ENCODE assay signal across 10 cellular contexts in the genomic region with DNA sequence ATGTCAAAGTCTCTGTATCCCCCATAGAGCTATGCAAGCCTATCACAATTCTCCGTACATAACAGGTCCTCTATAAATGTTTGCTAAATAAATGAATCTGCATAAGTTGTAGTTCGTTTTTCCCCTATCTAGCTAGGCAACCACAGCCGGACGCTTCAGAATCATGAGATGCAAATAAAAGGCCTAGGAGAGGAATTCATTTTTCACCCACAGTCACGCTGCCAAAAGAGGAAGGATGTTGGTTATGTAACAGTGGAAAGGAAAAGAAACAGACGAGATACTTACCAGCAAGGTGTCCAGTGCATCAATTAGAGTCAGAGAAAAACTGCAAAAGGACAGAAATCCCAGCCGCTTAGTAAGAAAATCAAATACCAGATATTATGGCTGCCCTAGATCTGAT. TPM values are rescaled to one million over a fixed set of nuclear protein-coding genes. Genes with fewer than 3 reads are reported as not detected.
DNase-seq lines count a peak whose midpoint lies in the region; ATAC-seq lines count a peak whose summit lies in the region.
"Had no signal": no experiment of that assay in that cellular context is flagged by ENCODE, and none has a peak within 500 bp of the region (broad histone marks: within the 10 kb centered on the region; RNA-seq: fewer than 3 reads in every experiment).

No MANE protein-coding gene starts in this region.

- H3K9me3 Mint-ChIP-seq in natural killer cell treated with Interleukin-12 subunit alpha and Interleukin-12 subunit beta and Interleukin-15 and Interleukin-18, amount 100 ng/mL, for 72 hours = no peaks in the 10 kb centered on the region

- H3K27ac Mint-ChIP-seq in natural killer cell treated with Interleukin-12 subunit alpha and Interleukin-12 subunit beta and Interleukin-15 and Interleukin-18, amount 100 ng/mL, for 72 hours = peak overlapping the region; percentile 68 to 80

- peaks cover 4% of the 10 kb centered on the region for H3K36me3 Mint-ChIP-seq in natural killer cell treated with Interleukin-12 subunit alpha and Interleukin-12 subunit beta and Interleukin-15 and Interleukin-18, amount 100 ng/mL, for 72 hours

- H3K4me1 Mint-ChIP-seq in natural killer cell treated with Interleukin-12 subunit alpha and Interleukin-12 subunit beta and Interleukin-15 and Interleukin-18, amount 100 ng/mL, for 72 hours (ENCODE audit: low read depth in 2 of 2) = peaks cover 42% of the 10 kb centered on the region in 2 donors

- no peaks in the 10 kb centered on the region for H3K27me3 Mint-ChIP-seq in natural killer cell treated with Interleukin-12 subunit alpha and Interleukin-12 subunit beta and Interleukin-15 and Interleukin-18, amount 100 ng/mL, for 72 hours
- H3K27me3 Mint-ChIP-seq: activated CD4-positive, alpha-beta T cell treated with anti-CD3 and anti-CD28 coated beads for 36 hours had no signal

- H3K4me3 Mint-ChIP-seq in natural killer cell treated with Interleukin-12 subunit alpha and Interleukin-12 subunit beta and Interleukin-15 and Interleukin-18, amount 100 ng/mL, for 72 hours = peak overlapping the region; percentile 70

- ATAC-seq in natural killer cell treated with Interleukin-12 subunit alpha and Interleukin-12 subunit beta and Interleukin-15 and Interleukin-18, amount 100 ng/mL, for 72 hours = no peak
- ATAC-seq in HG02759 (IDR thresholded peaks at IDR 0.05; ENCODE audit: unreplicated experiment) = no peak
- no peak for ATAC-seq in GM18511 (IDR thresholded peaks at IDR 0.05; ENCODE audit: unreplicated experiment)

- DNase-seq in GF-D8 (lab: John Stamatoyannopoulos, UW) = peak; percentile 87
- peak; percentile 66 for DNase-seq in KG1 (lab: John Stamatoyannopoulos, UW)
- DNase-seq in UCSD-AML1 (lab: John Stamatoyannopoulos, UW; ENCODE audit: unreplicated experiment) = peak; percentile 19
- DNase-seq in natural killer cell treated with Interleukin-12 subunit alpha and Interleukin-12 subunit beta and Interleukin-15 and Interleukin-18, amount 100 ng/mL, for 72 hours (ENCODE audit: low spot score) = no peak
- DNase-seq in foreskin melanocyte = no peak
- DNase-seq in NCI-H748 (lab: John Stamatoyannopoulos, UW; ENCODE audit: unreplicated experiment) = no peak
- DNase-seq: activated CD4-positive, alpha-beta T cell treated with anti-CD3 and anti-CD28 coated beads for 36 hours; activated naive CD4-positive, alpha-beta T cell had no signal

RNA-seq across cellular contexts. Expression of gene EDEM2, which starts 2.4 kb away (rescaled TPM):
- total RNA-seq in natural killer cell treated with Interleukin-12 subunit alpha and Interleukin-12 subunit beta and Interleukin-15 and Interleukin-18, amount 100 ng/mL, for 72 hours = 10 to 100 TPM; 27.8 to 29.2 TPM

RNA-seq across cellular contexts. Expression of gene PROCR, which starts 27.2 kb away (rescaled TPM):
- total RNA-seq in natural killer cell treated with Interleukin-12 subunit alpha and Interleukin-12 subunit beta and Interleukin-15 and Interleukin-18, amount 100 ng/mL, for 72 hours = 1 to 10 TPM in 1 of 2 donors, under 1 TPM in 1; 0.53 to 2.5 TPM

RNA-seq across cellular contexts. Expression of gene TRPC4AP, which starts 52.1 kb away (rescaled TPM):
- 10 to 100 TPM; 62.8 to 86.4 TPM for total RNA-seq in natural killer cell treated with Interleukin-12 subunit alpha and Interleukin-12 subunit beta and Interleukin-15 and Interleukin-18, amount 100 ng/mL, for 72 hours

Comparison
In these comparisons a context has a peak if more than half of its experiments do, and no peak if none do; other contexts are left out.
1. DNase-seq: peak in GF-D8 (single experiment), KG1 (single experiment) and UCSD-AML1 (single experiment); none in natural killer cell treated with Interleukin-12 subunit alpha and Interleukin-12 subunit beta and Interleukin-15 and Interleukin-18, amount 100 ng/mL, for 72 hours (single experiment), foreskin melanocyte (single experiment) and NCI-H748 (single experiment).